In genomic region chr2:53874401-53874950, GRCh38 we compare ENCODE assay signal across 16 cellular contexts. TPM values are rescaled to one million over a fixed set of nuclear protein-coding genes. Genes with fewer than 3 reads are reported as not detected.
DNase-seq lines count a peak whose midpoint lies in the region; ATAC-seq and TF ChIP-seq lines count a peak whose summit lies in the region.
"Had no signal": no experiment of that assay in that cellular context is flagged by ENCODE, and none has a peak within 500 bp of the region (broad histone marks: within the 10 kb centered on the region; RNA-seq: fewer than 3 reads in every experiment).

No MANE protein-coding gene starts in this region.

- intact Hi-C loops in activated T-helper 2 cell treated with anti-CD3 and anti-CD28 coated beads, Interferon-gamma antibody, Interleukin-2, Interleukin-4, amounts not matched to agents 10 μg/mL and 5 μg/mL and 100 μg/mL, durations not matched to agents 14 hours and 24 hours and 36 hours (cut with micrococcal nuclease) = no loop called here
- intact Hi-C loops in gastrocnemius medialis (cut with DNase I; ENCODE audit: low total_unique reads) = no loop called here

- no peaks in the 10 kb centered on the region for H3K36me3 Mint-ChIP-seq in activated T-cell treated with anti-CD3 and anti-CD28 coated beads, Interleukin-2, amount 50 U/mL, for 72 hours (ENCODE audit: insufficient read depth in 2 of 2)
- peaks cover 67% of the 10 kb centered on the region for H3K36me3 Mint-ChIP-seq in activated T-cell treated with anti-CD3 and anti-CD28 coated beads, Interleukin-2, amount 50 U/mL, for 24 hours (ENCODE audit: low read depth)
- H3K36me3 Mint-ChIP-seq in activated T-helper 2 cell treated with anti-CD3 and anti-CD28 coated beads, Interferon-gamma antibody, Interleukin-2, Interleukin-4, amounts not matched to agents 10 μg/mL and 5 μg/mL and 100 μg/mL, durations not matched to agents 14 hours and 24 hours and 36 hours (ENCODE audit: low read depth) = peaks cover 40% of the 10 kb centered on the region
- peaks cover 19% of the 10 kb centered on the region for H3K36me3 Mint-ChIP-seq in type B pancreatic cell

- no peak for DNase-seq in activated T-cell treated with anti-CD3 and anti-CD28 coated beads, Interleukin-2, amount 50 U/mL, for 72 hours
- DNase-seq in activated T-cell treated with anti-CD3 and anti-CD28 coated beads, Interleukin-2, amount 50 U/mL, for 24 hours = no peak
- DNase-seq in activated T-helper 2 cell treated with anti-CD3 and anti-CD28 coated beads, Interferon-gamma antibody, Interleukin-2, Interleukin-4, amounts not matched to agents 10 μg/mL and 5 μg/mL and 100 μg/mL, durations not matched to agents 14 hours and 24 hours and 36 hours (ENCODE audit: low spot score) = no peak
- DNase-seq in gastrocnemius medialis = peak; percentile 57 to 72
- DNase-seq in type B pancreatic cell (ENCODE audit: extremely low spot score, unreplicated experiment) = no peak
- no peak for DNase-seq in effector memory CD4-positive, alpha-beta T cell
- DNase-seq: C1 segment of cervical spinal cord; Calu3; CD4-positive, alpha-beta memory T cell; COR-L47; DMS53; DND-41; GM23248; H9 had no signal

- TF ChIP-seq POLR2A in gastrocnemius medialis (IDR thresholded peaks at IDR 0.05) = no peak

- in situ Hi-C loops in gastrocnemius medialis (cut with MboI; ENCODE audit: low sequenced_read_pairs in 4 of 4) = no loop called here

- H3K36me3 ChIP-seq in gastrocnemius medialis = peaks cover 0 to 52% of the 10 kb centered on the region in 2 donors
- H3K36me3 ChIP-seq in effector memory CD4-positive, alpha-beta T cell (ENCODE audit: control insufficient read depth, insufficient read depth, low read length) = peaks cover 36% of the 10 kb centered on the region

- no peaks in the 10 kb centered on the region for H3K4me1 Mint-ChIP-seq in activated T-cell treated with anti-CD3 and anti-CD28 coated beads, Interleukin-2, amount 50 U/mL, for 72 hours (ENCODE audit: low read depth)
- no peaks in the 10 kb centered on the region for H3K4me1 Mint-ChIP-seq in activated T-cell treated with anti-CD3 and anti-CD28 coated beads, Interleukin-2, amount 50 U/mL, for 24 hours (ENCODE audit: low read depth)
- H3K4me1 Mint-ChIP-seq in activated T-helper 2 cell treated with anti-CD3 and anti-CD28 coated beads, Interferon-gamma antibody, Interleukin-2, Interleukin-4, amounts not matched to agents 10 μg/mL and 5 μg/mL and 100 μg/mL, durations not matched to agents 14 hours and 24 hours and 36 hours (ENCODE audit: low read depth) = no peaks in the 10 kb centered on the region
- no peaks in the 10 kb centered on the region for H3K4me1 Mint-ChIP-seq in type B pancreatic cell (ENCODE audit: unreplicated experiment)
- H3K4me1 Mint-ChIP-seq: CD4-positive, alpha-beta memory T cell had no signal

- H3K27ac ChIP-seq in gastrocnemius medialis = peak overlapping the region; percentile 58 to 81 (median 72)
- H3K27ac ChIP-seq in effector memory CD4-positive, alpha-beta T cell (ENCODE audit: insufficient read depth, low read length, poor library complexity, severe bottlenecking) = no peak overlapping the region
- H3K27ac ChIP-seq: GM23248 had no signal

- H3K27ac Mint-ChIP-seq in activated T-cell treated with anti-CD3 and anti-CD28 coated beads, Interleukin-2, amount 50 U/mL, for 72 hours = peak overlapping the region; percentile 19
- H3K27ac Mint-ChIP-seq in activated T-cell treated with anti-CD3 and anti-CD28 coated beads, Interleukin-2, amount 50 U/mL, for 24 hours = no peak overlapping the region
- peak overlapping the region; percentile 22 for H3K27ac Mint-ChIP-seq in activated T-helper 2 cell treated with anti-CD3 and anti-CD28 coated beads, Interferon-gamma antibody, Interleukin-2, Interleukin-4, amounts not matched to agents 10 μg/mL and 5 μg/mL and 100 μg/mL, durations not matched to agents 14 hours and 24 hours and 36 hours
- H3K27ac Mint-ChIP-seq in type B pancreatic cell = no peak overlapping the region
- H3K27ac Mint-ChIP-seq: H9 had no signal

- no peaks in the 10 kb centered on the region for H3K9me3 Mint-ChIP-seq in activated T-cell treated with anti-CD3 and anti-CD28 coated beads, Interleukin-2, amount 50 U/mL, for 72 hours
- H3K9me3 Mint-ChIP-seq in activated T-cell treated with anti-CD3 and anti-CD28 coated beads, Interleukin-2, amount 50 U/mL, for 24 hours = no peaks in the 10 kb centered on the region
- H3K9me3 Mint-ChIP-seq in activated T-helper 2 cell treated with anti-CD3 and anti-CD28 coated beads, Interferon-gamma antibody, Interleukin-2, Interleukin-4, amounts not matched to agents 10 μg/mL and 5 μg/mL and 100 μg/mL, durations not matched to agents 14 hours and 24 hours and 36 hours = no peaks in the 10 kb centered on the region
- H3K9me3 Mint-ChIP-seq in type B pancreatic cell = no peaks in the 10 kb centered on the region
- H3K9me3 Mint-ChIP-seq: CD4-positive, alpha-beta memory T cell; H9 had no signal

- ATAC-seq in activated T-cell treated with anti-CD3 and anti-CD28 coated beads, Interleukin-2, amount 50 U/mL, for 72 hours (replicated peaks in 1 of 2) = no peak
- ATAC-seq in gastrocnemius medialis (peak; percentile 84 to 86), GM21825 (IDR thresholded peaks at IDR 0.05; ENCODE audit: unreplicated experiment) (no peak)
- ATAC-seq: HCT116 had no signal

- TF ChIP-seq CTCF in gastrocnemius medialis (IDR thresholded peaks at IDR 0.05 in 4 of 5, conservative IDR thresholded peaks at IDR 0.05 in 1 of 5) (no peak), type B pancreatic cell (conservative IDR thresholded peaks at IDR 0.05) (no peak)

- H3K4me1 ChIP-seq in gastrocnemius medialis = peaks cover 7 to 20% of the 10 kb centered on the region in 2 donors
- H3K4me1 ChIP-seq in effector memory CD4-positive, alpha-beta T cell (ENCODE audit: control insufficient read depth, insufficient read depth, low read length, poor library complexity, severe bottlenecking) = no peaks in the 10 kb centered on the region

- no peaks in the 10 kb centered on the region for H3K27me3 Mint-ChIP-seq in activated T-cell treated with anti-CD3 and anti-CD28 coated beads, Interleukin-2, amount 50 U/mL, for 72 hours (ENCODE audit: low read depth)
- H3K27me3 Mint-ChIP-seq in activated T-cell treated with anti-CD3 and anti-CD28 coated beads, Interleukin-2, amount 50 U/mL, for 24 hours = no peaks in the 10 kb centered on the region
- H3K27me3 Mint-ChIP-seq in activated T-helper 2 cell treated with anti-CD3 and anti-CD28 coated beads, Interferon-gamma antibody, Interleukin-2, Interleukin-4, amounts not matched to agents 10 μg/mL and 5 μg/mL and 100 μg/mL, durations not matched to agents 14 hours and 24 hours and 36 hours (ENCODE audit: low read depth) = no peaks in the 10 kb centered on the region
- no peaks in the 10 kb centered on the region for H3K27me3 Mint-ChIP-seq in type B pancreatic cell
- H3K27me3 Mint-ChIP-seq: CD4-positive, alpha-beta memory T cell had no signal

- H3K27me3 ChIP-seq in gastrocnemius medialis = no peaks in the 10 kb centered on the region
- H3K27me3 ChIP-seq in effector memory CD4-positive, alpha-beta T cell (replicated peaks; ENCODE audit: control insufficient read depth, insufficient read depth, low read length, poor library complexity, severe bottlenecking) = no peaks in the 10 kb centered on the region

- no peak overlapping the region for H3K4me3 Mint-ChIP-seq in activated T-cell treated with anti-CD3 and anti-CD28 coated beads, Interleukin-2, amount 50 U/mL, for 72 hours
- H3K4me3 Mint-ChIP-seq in activated T-cell treated with anti-CD3 and anti-CD28 coated beads, Interleukin-2, amount 50 U/mL, for 24 hours = no peak overlapping the region
- H3K4me3 Mint-ChIP-seq in activated T-helper 2 cell treated with anti-CD3 and anti-CD28 coated beads, Interferon-gamma antibody, Interleukin-2, Interleukin-4, amounts not matched to agents 10 μg/mL and 5 μg/mL and 100 μg/mL, durations not matched to agents 14 hours and 24 hours and 36 hours (ENCODE audit: low read depth) = no peak overlapping the region
- no peak overlapping the region for H3K4me3 Mint-ChIP-seq in type B pancreatic cell
- H3K4me3 Mint-ChIP-seq: CD4-positive, alpha-beta memory T cell; H9 had no signal

- no peaks in the 10 kb centered on the region for H3K9me3 ChIP-seq in gastrocnemius medialis
- no peaks in the 10 kb centered on the region for H3K9me3 ChIP-seq in effector memory CD4-positive, alpha-beta T cell (ENCODE audit: control insufficient read depth, low read length)

- H3K4me3 ChIP-seq in gastrocnemius medialis = no peak overlapping the region
- no peak overlapping the region for H3K4me3 ChIP-seq in effector memory CD4-positive, alpha-beta T cell (ENCODE audit: insufficient read depth, low read depth, low read length, poor library complexity, severe bottlenecking)
- H3K4me3 ChIP-seq: GM23248 had no signal

RNA-seq across cellular contexts. Expression of gene GPR75, which starts 14.7 kb away (rescaled TPM):
- total RNA-seq in activated T-cell treated with anti-CD3 and anti-CD28 coated beads, Interleukin-2, amount 50 U/mL, for 72 hours = 1 to 10 TPM; 1.0 to 1.2 TPM
- total RNA-seq in activated T-helper 2 cell treated with anti-CD3 and anti-CD28 coated beads, Interferon-gamma antibody, Interleukin-2, Interleukin-4, amounts not matched to agents 10 μg/mL and 5 μg/mL and 100 μg/mL, durations not matched to agents 14 hours and 24 hours and 36 hours = 2.4 TPM in 2 replicates
- total RNA-seq in gastrocnemius medialis (10 to 100 TPM in 1 of 4 donors, 1 to 10 TPM in 2, under 1 TPM in 1; 0.80 to 19.6 (median 1.3) TPM), type B pancreatic cell (ENCODE audit: low replicate concordance) (2.3 and 4.1 TPM in 2 replicates)

Comparison
In these comparisons a context has a peak if more than half of its experiments do, and no peak if none do; other contexts are left out.
1. H3K27ac Mint-ChIP-seq: peak in activated T-cell treated with anti-CD3 and anti-CD28 coated beads, Interleukin-2, amount 50 U/mL, for 72 hours (single experiment) and activated T-helper 2 cell treated with anti-CD3 and anti-CD28 coated beads, Interferon-gamma antibody, Interleukin-2, Interleukin-4, amounts not matched to agents 10 μg/mL and 5 μg/mL and 100 μg/mL, durations not matched to agents 14 hours and 24 hours and 36 hours (single experiment); none in activated T-cell treated with anti-CD3 and anti-CD28 coated beads, Interleukin-2, amount 50 U/mL, for 24 hours (single experiment) and type B pancreatic cell (single experiment).
2. ATAC-seq: peak in gastrocnemius medialis (2 of 2); none in activated T-cell treated with anti-CD3 and anti-CD28 coated beads, Interleukin-2, amount 50 U/mL, for 72 hours (0 of 2) and GM21825 (single experiment).
3. DNase-seq: peak in gastrocnemius medialis (2 of 2); none in activated T-cell treated with anti-CD3 and anti-CD28 coated beads, Interleukin-2, amount 50 U/mL, for 72 hours (0 of 2), activated T-cell treated with anti-CD3 and anti-CD28 coated beads, Interleukin-2, amount 50 U/mL, for 24 hours (single experiment), activated T-helper 2 cell treated with anti-CD3 and anti-CD28 coated beads, Interferon-gamma antibody, Interleukin-2, Interleukin-4, amounts not matched to agents 10 μg/mL and 5 μg/mL and 100 μg/mL, durations not matched to agents 14 hours and 24 hours and 36 hours (single experiment), type B pancreatic cell (single experiment) and effector memory CD4-positive, alpha-beta T cell (0 of 3).